ENCODE assay signal across 8 cellular contexts in genomic region chr18:13159579-13159978, GRCh38. TPM values are rescaled to one million over a fixed set of nuclear protein-coding genes. Genes with fewer than 3 reads are reported as not detected.
A peak's percentile ranks its signal among the peaks of the same experiment; 100 is the strongest.
DNase-seq lines count a peak whose midpoint lies in the region; ATAC-seq and TF ChIP-seq lines count a peak whose summit lies in the region.

No MANE protein-coding gene starts in this region.

- peaks cover 7% of the 10 kb centered on the region for H3K9me3 Mint-ChIP-seq in glutamatergic neuron (ENCODE audit: unreplicated experiment)

- H3K4me1 ChIP-seq in prostate gland (replicated peaks), result no peaks in the 10 kb centered on the region

- H3K4me3 Mint-ChIP-seq in glutamatergic neuron (ENCODE audit: unreplicated experiment), result no peak overlapping the region

- H3K27me3 ChIP-seq in WERI-Rb-1 (ENCODE audit: insufficient read depth, low read depth, severe bottlenecking), result no peaks in the 10 kb centered on the region
- H3K27me3 ChIP-seq in prostate gland (replicated peaks; ENCODE audit: insufficient read depth), result no peaks in the 10 kb centered on the region

- H3K4me3 ChIP-seq in GM12875 (ENCODE audit: low read depth, low read length) (no peak overlapping the region), WERI-Rb-1 (ENCODE audit: low read depth, low read length) (no peak overlapping the region), prostate gland (no peak overlapping the region)

- no peak overlapping the region for H3K27ac Mint-ChIP-seq in glutamatergic neuron (ENCODE audit: unreplicated experiment)

- no peaks in the 10 kb centered on the region for H3K36me3 ChIP-seq in WERI-Rb-1
- H3K36me3 ChIP-seq in prostate gland, result no peaks in the 10 kb centered on the region

- intact Hi-C loops in prostate gland (cut with DNase I), result loop anchor here (5.0 kb wide), 1 partner anchor 152 kb away; no protein-coding TSS in a partner anchor

- TF ChIP-seq CTCF in GM12875 (IDR thresholded peaks at IDR 0.05; ENCODE audit: borderline replicate concordance, insufficient read depth, low read depth, low read length), result peak; percentile 70
- TF ChIP-seq CTCF in WERI-Rb-1 (IDR thresholded peaks at IDR 0.05; ENCODE audit: low read depth, low read length), result peak; percentile 68
- TF ChIP-seq CTCF in glutamatergic neuron (IDR thresholded peaks at IDR 0.05; ENCODE audit: partially characterized antibody, unreplicated experiment), result peak; percentile 92
- peak; percentile 44 to 78 (median 62) for TF ChIP-seq CTCF in prostate gland (IDR thresholded peaks at IDR 0.05)

- H3K27ac ChIP-seq in WERI-Rb-1 (no peak overlapping the region), prostate gland (no peak overlapping the region)

- DNase-seq in AG20443 (ENCODE audit: low spot score) (peak; percentile 78), NCI-H2081 (lab: John Stamatoyannopoulos, UW) (peak; percentile 62 to 73), WERI-Rb-1 (peak; percentile 44), glutamatergic neuron (no peak), prostate gland (ENCODE audit: low spot score) (no peak), middle frontal gyrus (ENCODE audit: extremely low spot score, low spot score) (no peak)

- 16% methylated on average over 5 of the region's 5 CpGs for WGBS in prostate gland

- peaks cover 5% of the 10 kb centered on the region for H3K27me3 Mint-ChIP-seq in glutamatergic neuron (ENCODE audit: unreplicated experiment)

- ATAC-seq in HG03565 (IDR thresholded peaks at IDR 0.05; ENCODE audit: unreplicated experiment), result no peak

- no peaks in the 10 kb centered on the region for H3K9me3 ChIP-seq in WERI-Rb-1 (ENCODE audit: severe bottlenecking)
- no peaks in the 10 kb centered on the region for H3K9me3 ChIP-seq in prostate gland

- peaks cover 18% of the 10 kb centered on the region for H3K36me3 Mint-ChIP-seq in glutamatergic neuron (ENCODE audit: unreplicated experiment)

- no peak for TF ChIP-seq POLR2A in prostate gland (IDR thresholded peaks at IDR 0.05)

- H3K4me1 Mint-ChIP-seq in glutamatergic neuron (ENCODE audit: low read depth, unreplicated experiment), result no peaks in the 10 kb centered on the region

RNA-seq across cellular contexts. Expression of gene LDLRAD4, which starts 59.0 kb away (rescaled TPM):
- 0.29 TPM for total RNA-seq in glutamatergic neuron (ENCODE audit: unreplicated experiment)
- 100 to 1,000 TPM in 1 of 2 donors, 10 to 100 TPM in 1; 59.9 to 107 TPM for total RNA-seq in prostate gland

Comparison
In these comparisons a context has a peak if more than half of its experiments do, and no peak if none do; other contexts are left out.
1. DNase-seq: peak in AG20443 (single experiment), NCI-H2081 (2 of 2) and WERI-Rb-1 (single experiment); none in glutamatergic neuron (single experiment), prostate gland (single experiment) and middle frontal gyrus (single experiment).
2. RNA of gene LDLRAD4, which starts 59.0 kb away (total RNA-seq): 59.9 to 107 TPM in prostate gland; 0.29 TPM in glutamatergic neuron (single experiment); every median in the first group is over 10 times any median in the second.
3. Peak in every context shown above with its lines, with median percentiles within 50 percentile points of each other: CTCF ChIP-seq.